ENCODE assay signal across 8 cellular contexts in the genomic region with DNA sequence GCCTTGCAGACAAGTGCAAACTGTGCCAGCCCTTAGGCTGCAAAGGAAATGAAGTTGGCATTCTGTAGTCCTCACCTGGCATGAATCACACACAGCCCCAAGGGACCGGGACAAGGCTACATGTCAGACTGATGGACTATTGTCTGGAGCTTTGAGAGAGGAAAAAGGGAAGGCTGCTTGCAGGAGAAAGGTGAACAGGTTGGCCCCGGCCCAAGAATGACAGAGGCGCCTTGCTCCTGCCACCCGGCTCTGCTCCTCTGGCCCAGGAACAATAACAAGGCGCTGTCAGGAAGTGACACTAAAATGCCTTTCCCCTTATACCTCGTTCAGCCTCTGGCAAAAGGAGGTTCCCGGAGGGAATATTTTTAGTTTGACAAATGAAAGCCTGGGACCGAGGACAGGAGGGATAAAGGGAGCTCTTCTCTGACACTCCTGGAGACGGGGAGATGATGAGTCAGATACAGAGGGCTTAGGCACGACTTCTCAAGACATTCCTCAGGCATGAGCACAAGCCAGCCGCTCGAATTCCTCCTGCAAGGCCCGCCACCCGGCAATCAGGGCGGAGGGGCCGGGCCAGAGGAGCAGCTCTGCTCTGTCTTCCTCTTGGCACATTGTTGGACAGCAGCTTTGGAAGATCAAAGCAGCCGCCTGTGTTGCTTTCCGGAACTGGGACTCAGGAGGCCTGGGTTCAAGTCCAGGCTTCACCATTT.
DNase-seq lines count a peak whose midpoint lies in the region; ATAC-seq and FAIRE-seq lines count a peak whose summit lies in the region.
"Had no signal": no experiment of that assay in that cellular context is flagged by ENCODE, and none has a peak within 500 bp of the region (broad histone marks: within the 10 kb centered on the region; RNA-seq: fewer than 3 reads in every experiment).

No MANE protein-coding gene starts in this region.

- peaks cover 2% of the 10 kb centered on the region for H3K27me3 Mint-ChIP-seq in activated CD4-positive, alpha-beta memory T cell treated with anti-CD3 and anti-CD28 coated beads for 36 hours

- no peak overlapping the region for H3K27ac Mint-ChIP-seq in activated CD4-positive, alpha-beta memory T cell treated with anti-CD3 and anti-CD28 coated beads for 36 hours
- H3K27ac Mint-ChIP-seq: brain had no signal

- no peak for FAIRE-seq in GM19239 (lab: Jason Lieb, UNC)

- H3K9ac ChIP-seq in subcutaneous abdominal adipose tissue (ENCODE audit: low read length in 5 of 5): no peak overlapping the region

- H3K4me1 ChIP-seq in subcutaneous abdominal adipose tissue (ENCODE audit: control insufficient read depth in 5 of 5, insufficient read depth in 5 of 5, low read length in 5 of 5): peaks cover 2 to 19% (median 12%) of the 10 kb centered on the region in 5 donors

- peak overlapping the region in 2 of 5 donors; percentile 19 to 32 for H3K4me3 ChIP-seq in subcutaneous abdominal adipose tissue (ENCODE audit: low read depth in 1 of 5, low read length in 5 of 5)

- H3K36me3 ChIP-seq in subcutaneous abdominal adipose tissue (ENCODE audit: control insufficient read depth in 5 of 5, insufficient read depth in 5 of 5, low read length in 5 of 5): no peaks in the 10 kb centered on the region

- H3K4me1 Mint-ChIP-seq in activated CD4-positive, alpha-beta memory T cell treated with anti-CD3 and anti-CD28 coated beads for 36 hours (ENCODE audit: low read depth): no peaks in the 10 kb centered on the region

- POLR2A ChIA-PET in activated CD4-positive, alpha-beta memory T cell treated with anti-CD3 and anti-CD28 coated beads for 36 hours (lab: Charles Lee): no interaction called here

- H3K4me3 Mint-ChIP-seq in activated CD4-positive, alpha-beta memory T cell treated with anti-CD3 and anti-CD28 coated beads for 36 hours: no peak overlapping the region
- H3K4me3 Mint-ChIP-seq: brain had no signal

- H3K27me3 ChIP-seq in subcutaneous abdominal adipose tissue (ENCODE audit: control insufficient read depth in 5 of 5, insufficient read depth in 4 of 5, low read length in 5 of 5): no peaks in the 10 kb centered on the region

- CTCF ChIA-PET in activated CD4-positive, alpha-beta memory T cell treated with anti-CD3 and anti-CD28 coated beads for 36 hours (lab: Charles Lee): no interaction called here

- intact Hi-C loops in activated CD4-positive, alpha-beta memory T cell treated with anti-CD3 and anti-CD28 coated beads for 36 hours (cut with micrococcal nuclease): no loop called here

- H3K9me3 Mint-ChIP-seq in activated CD4-positive, alpha-beta memory T cell treated with anti-CD3 and anti-CD28 coated beads for 36 hours: no peaks in the 10 kb centered on the region

- DNase-seq in HS-5 (ENCODE audit: low read depth) (peak; percentile 98), amniotic stem cell (lab: John Stamatoyannopoulos, UW) (peak; percentile 97), iPS-NIHi11 (ENCODE audit: low spot score) (peak; percentile 84), GM19239 (ENCODE audit: insufficient read length, low spot score) (no peak)
- DNase-seq in activated CD4-positive, alpha-beta memory T cell treated with anti-CD3 and anti-CD28 coated beads for 36 hours: no peak

- H3K9me3 ChIP-seq in subcutaneous abdominal adipose tissue (ENCODE audit: control insufficient read depth in 5 of 5, low read length in 5 of 5): no peaks in the 10 kb centered on the region

- ATAC-seq in GM21786 (IDR thresholded peaks at IDR 0.05; ENCODE audit: unreplicated experiment): no peak

- H3K36me3 Mint-ChIP-seq in activated CD4-positive, alpha-beta memory T cell treated with anti-CD3 and anti-CD28 coated beads for 36 hours: no peaks in the 10 kb centered on the region
- H3K36me3 Mint-ChIP-seq: brain had no signal

- peak overlapping the region; percentile 54 for H3K27ac ChIP-seq in subcutaneous abdominal adipose tissue (ENCODE audit: low read depth, low read length)

Comparison
In these comparisons a context has a peak if more than half of its experiments do, and no peak if none do; other contexts are left out.
1. DNase-seq: peak in HS-5 (single experiment), amniotic stem cell (single experiment) and iPS-NIHi11 (single experiment); none in GM19239 (single experiment) and activated CD4-positive, alpha-beta memory T cell treated with anti-CD3 and anti-CD28 coated beads for 36 hours (single experiment).